21 cellular contexts compared by ENCODE assay signal in genomic region chr13:53015971-53016370, GRCh38.
"Had no signal": no experiment of that assay in that cellular context is flagged by ENCODE, and none has a peak within 500 bp of the region (broad histone marks: within the 10 kb centered on the region; RNA-seq: fewer than 3 reads in every experiment).

No MANE protein-coding gene starts in this region.

- H3K27ac ChIP-seq: KMS-11, SJSA1, SK-N-MC had no signal

- H3K4me1 ChIP-seq: SJSA1 had no signal

- H3K27me3 ChIP-seq: SJSA1 had no signal

- H3K4me3 ChIP-seq: K562, SJSA1, SK-N-MC had no signal

- ATAC-seq: K562 had no signal

- H3K9me3 ChIP-seq: SJSA1 had no signal

- DNase-seq: Kasumi-1, MM.1S, NCI-H1092, NCI-H1105 treated with DMSO at 0.1 percent for 48 hours, NCI-H1417 treated with DMSO at 0.1 percent for 48 hours, NCI-H146, NCI-H1694 treated with DMSO at 0.1 percent for 48 hours, NCI-H2029, NCI-H2081 treated with DMSO at 0.1 percent for 48 hours, NCI-H2171 treated with DMSO at 0.1 percent for 48 hours, NCI-H345, NCI-H446 treated with DMSO at 0.1 percent for 48 hours, NCI-H526 treated with DMSO at 0.1 percent for 48 hours, NCI-H774, Right ventricle myocardium superior, RPMI8226, SIG-M5 had no signal

- H3K36me3 ChIP-seq: SJSA1 had no signal
